1 cellular context compared by ENCODE assay signal in genomic region chr19:15418588-15419412, GRCh38.
TF ChIP-seq lines count a peak whose summit lies in the region.

Gene AKAP8L (minus strand): TSS chr19:15418988. CDS start chr19:15418923, 65 bp downstream.

TF ChIP-seq in HepG2, 621 proteins besides CTCF, POLR2A, EP300 and RAD21 (continued from another document and continues in another):
- TF ChIP-seq ZNF512B (CRISPR knock-in tag; IDR thresholded peaks at IDR 0.05; ENCODE audit: borderline replicate concordance) (no peak), SATB2 (CRISPR knock-in tag; IDR thresholded peaks at IDR 0.05) (peak; percentile 79; the same call in 1 of the 2 replicates), SOX5 (CRISPR knock-in tag; IDR thresholded peaks at IDR 0.05; ENCODE audit: borderline replicate concordance) (no peak), SOX13 (IDR thresholded peaks at IDR 0.05) (no peak), SOX13 (CRISPR knock-in tag; conservative IDR thresholded peaks at IDR 0.05 in 1 of 2, IDR thresholded peaks at IDR 0.05 in 1 of 2) (peak in 1 of 2 experiments; percentile 44; a peak in 1 of 4 replicates), ZBTB20 (CRISPR knock-in tag; IDR thresholded peaks at IDR 0.05; ENCODE audit: borderline replicate concordance, low read depth) (no peak), ZNF44 (CRISPR knock-in tag; IDR thresholded peaks at IDR 0.05) (no peak), ZNF609 (CRISPR knock-in tag; IDR thresholded peaks at IDR 0.05; ENCODE audit: borderline replicate concordance) (0 out of 2 replicates have a peak, but pooled peaks have one; percentile 12), ZNF607 (CRISPR knock-in tag; IDR thresholded peaks at IDR 0.05; ENCODE audit: borderline replicate concordance) (no peak; the same call in none of the 2 replicates), RXRA (CRISPR knock-in tag; IDR thresholded peaks at IDR 0.05) (no peak; the same call in 1 of the 2 replicates), PREB (CRISPR knock-in tag; IDR thresholded peaks at IDR 0.05) (no peak), MYNN (CRISPR knock-in tag; IDR thresholded peaks at IDR 0.05; ENCODE audit: low read depth) (no peak), SRSF4 (IDR thresholded peaks at IDR 0.05; ENCODE audit: low read depth, low read length, poor library complexity, severe bottlenecking) (no peak), THRA (CRISPR knock-in tag; IDR thresholded peaks at IDR 0.05; ENCODE audit: borderline replicate concordance) (no peak), ASH2L (IDR thresholded peaks at IDR 0.05; ENCODE audit: insufficient read length, low read depth, low read length) (peak; percentile 73), ZNF318 (CRISPR knock-in tag; IDR thresholded peaks at IDR 0.05) (no peak; the same call in 1 of the 2 replicates), ZSCAN25 (CRISPR knock-in tag; IDR thresholded peaks at IDR 0.05) (peak; percentile 34; the same call in 1 of the 2 replicates), ZNF713 (CRISPR knock-in tag; IDR thresholded peaks at IDR 0.05) (no peak), TBL1XR1 (IDR thresholded peaks at IDR 0.05; ENCODE audit: borderline replicate concordance, low read length, partially characterized antibody) (no peak), ZNF878 (CRISPR knock-in tag; IDR thresholded peaks at IDR 0.05) (0 out of 2 replicates have a peak, but pooled peaks have one; percentile 39), ZNF737 (CRISPR knock-in tag; IDR thresholded peaks at IDR 0.05; ENCODE audit: borderline replicate concordance) (no peak), ZNF83 (CRISPR knock-in tag; IDR thresholded peaks at IDR 0.05; ENCODE audit: borderline replicate concordance) (peak; percentile 78; the same call in 1 of the 2 replicates), ZNF773 (CRISPR knock-in tag; IDR thresholded peaks at IDR 0.05; ENCODE audit: borderline replicate concordance) (peak; percentile 66; the same call in 1 of the 2 replicates), BATF2 (CRISPR knock-in tag; IDR thresholded peaks at IDR 0.05) (no peak), ZSCAN21 (CRISPR knock-in tag; IDR thresholded peaks at IDR 0.05; ENCODE audit: borderline replicate concordance) (peak; percentile 76; the same call in 1 of the 2 replicates), CENPBD1 (CRISPR knock-in tag; IDR thresholded peaks at IDR 0.05; ENCODE audit: borderline replicate concordance, low read depth) (no peak), MXI1 (IDR thresholded peaks at IDR 0.05; ENCODE audit: borderline replicate concordance, low read depth, low read length) (peak; percentile 74; the same call in 1 of the 3 replicates), THYN1 (CRISPR knock-in tag; IDR thresholded peaks at IDR 0.05; ENCODE audit: borderline replicate concordance, low read depth) (no peak), CSRNP1 (CRISPR knock-in tag; IDR thresholded peaks at IDR 0.05) (0 out of 2 replicates have a peak, but pooled peaks have one; percentile 7), ZBTB42 (CRISPR knock-in tag; IDR thresholded peaks at IDR 0.05) (peak; percentile 54; the same call in 1 of the 2 replicates), NR2F1 (CRISPR knock-in tag; IDR thresholded peaks at IDR 0.05) (no peak), ZNF549 (CRISPR knock-in tag; IDR thresholded peaks at IDR 0.05) (peak; percentile 81)
